ENCODE assay signal across 1 cellular context in the genomic region with DNA sequence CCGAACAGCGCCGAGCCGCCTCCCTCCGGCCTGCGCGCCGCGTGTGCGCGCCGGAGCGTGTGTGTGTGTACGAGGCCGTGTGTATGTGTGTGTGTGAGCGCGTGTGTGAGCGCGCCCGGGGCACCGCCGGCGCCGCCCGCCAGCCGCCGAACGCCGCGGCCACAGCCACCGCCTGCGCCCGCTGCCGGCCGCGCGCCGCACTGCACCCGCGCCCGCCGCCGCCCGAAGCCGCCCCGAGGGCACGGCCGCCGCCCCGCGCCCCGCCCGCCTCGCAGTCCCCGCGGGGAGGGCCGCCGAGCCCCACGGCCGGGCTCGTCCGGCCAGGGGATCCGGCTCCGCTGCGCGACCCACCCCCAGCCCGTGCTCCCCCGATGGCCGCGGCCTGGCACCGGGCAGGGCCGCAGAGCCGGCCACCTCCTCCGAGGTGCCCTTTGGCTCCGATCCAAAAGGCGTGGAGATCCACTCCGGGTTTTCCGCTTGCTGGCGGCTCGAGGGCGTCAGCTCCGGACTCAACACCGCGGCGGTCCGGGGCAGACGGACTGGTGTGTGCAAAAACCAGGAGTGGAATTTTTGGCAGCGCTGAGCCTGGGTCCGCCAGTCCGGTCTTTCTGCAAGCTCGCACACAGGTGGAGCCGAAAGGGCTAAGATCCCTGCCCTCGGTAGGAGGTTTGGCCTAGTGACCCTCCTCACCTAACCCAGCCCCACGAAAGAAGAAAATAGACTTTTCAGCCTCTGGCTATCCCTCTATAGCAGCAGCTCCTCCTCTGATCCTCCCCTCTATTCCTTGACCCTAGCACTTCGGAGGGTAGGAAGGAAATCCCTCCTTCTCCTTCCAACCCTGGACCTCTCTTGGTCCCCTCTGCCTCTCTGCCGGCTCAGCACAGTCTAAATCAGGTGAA.
TF ChIP-seq lines count a peak whose summit lies in the region.

A gene with protein sequence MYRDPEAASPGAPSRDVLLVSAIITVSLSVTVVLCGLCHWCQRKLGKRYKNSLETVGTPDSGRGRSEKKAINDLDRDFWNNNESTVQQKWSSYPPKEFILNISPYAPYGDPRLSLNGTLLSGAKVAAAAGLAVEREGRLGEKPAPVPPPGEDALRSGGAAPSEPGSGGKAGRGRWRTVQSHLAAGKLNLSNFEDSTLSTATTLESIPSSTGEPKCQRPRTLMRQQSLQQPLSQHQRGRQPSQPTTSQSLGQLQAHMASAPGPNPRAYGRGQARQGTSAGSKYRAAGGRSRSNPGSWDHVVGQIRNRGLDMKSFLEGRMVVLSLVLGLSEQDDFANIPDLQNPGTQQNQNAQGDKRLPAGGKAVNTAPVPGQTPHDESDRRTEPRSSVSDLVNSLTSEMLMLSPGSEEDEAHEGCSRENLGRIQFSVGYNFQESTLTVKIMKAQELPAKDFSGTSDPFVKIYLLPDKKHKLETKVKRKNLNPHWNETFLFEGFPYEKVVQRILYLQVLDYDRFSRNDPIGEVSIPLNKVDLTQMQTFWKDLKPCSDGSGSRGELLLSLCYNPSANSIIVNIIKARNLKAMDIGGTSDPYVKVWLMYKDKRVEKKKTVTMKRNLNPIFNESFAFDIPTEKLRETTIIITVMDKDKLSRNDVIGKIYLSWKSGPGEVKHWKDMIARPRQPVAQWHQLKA (minus strand): TSS at position 47 of the 899 bp plus-strand sequence. CDS start 256 bp downstream, outside the sequence.

TF ChIP-seq in HEK293, 187 proteins besides CTCF, POLR2A, EP300 and RAD21 (continued from another document):
- TF ChIP-seq KLF10 (tag by site-specific recombination; IDR thresholded peaks at IDR 0.05) (peak; percentile 74), IKZF3 (tag by site-specific recombination; IDR thresholded peaks at IDR 0.05) (peak; percentile 33; the same call in 1 of the 2 replicates), ZIC2 (tag by site-specific recombination; IDR thresholded peaks at IDR 0.05) (0 out of 2 replicates have a peak, but pooled peaks have one; percentile 17), ZNF155 (tag by site-specific recombination; IDR thresholded peaks at IDR 0.05) (no peak), ZNF785 (tag by site-specific recombination; IDR thresholded peaks at IDR 0.05) (no peak), ZBTB7A (tag by site-specific recombination; IDR thresholded peaks at IDR 0.05; ENCODE audit: low read depth) (0 out of 2 replicates have a peak, but pooled peaks have one; percentile 60), ZNF2 (tag by site-specific recombination; IDR thresholded peaks at IDR 0.05) (peak; percentile 33; the same call in 1 of the 2 replicates), ZNF558 (tag by site-specific recombination; IDR thresholded peaks at IDR 0.05) (no peak), GLIS1 (tag by site-specific recombination; IDR thresholded peaks at IDR 0.05) (peak; percentile 53; the same call in 1 of the 2 replicates), ZNF184 (tag by site-specific recombination; IDR thresholded peaks at IDR 0.05) (peak; percentile 89; the same call in 1 of the 2 replicates), KLF16 (tag by site-specific recombination; IDR thresholded peaks at IDR 0.05) (peak; percentile 97), BCL11B (tag by site-specific recombination; IDR thresholded peaks at IDR 0.05; ENCODE audit: low read depth) (peak; percentile 58; the same call in 1 of the 2 replicates), ZFP37 (tag by site-specific recombination; IDR thresholded peaks at IDR 0.05) (no peak), ZBTB21 (tag by site-specific recombination; IDR thresholded peaks at IDR 0.05) (0 out of 2 replicates have a peak, but pooled peaks have one; percentile 28), ZNF394 (tag by site-specific recombination; IDR thresholded peaks at IDR 0.05; ENCODE audit: borderline replicate concordance) (0 out of 2 replicates have a peak, but pooled peaks have one; percentile 47), SCRT2 (tag by site-specific recombination; IDR thresholded peaks at IDR 0.05) (peak; percentile 74), MYNN (tag by site-specific recombination; IDR thresholded peaks at IDR 0.05; ENCODE audit: borderline replicate concordance) (peak; percentile 25; the same call in 1 of the 2 replicates), ZNF660 (tag by site-specific recombination; IDR thresholded peaks at IDR 0.05) (peak; percentile 91)
- TF ChIP-seq, protein P1, sequence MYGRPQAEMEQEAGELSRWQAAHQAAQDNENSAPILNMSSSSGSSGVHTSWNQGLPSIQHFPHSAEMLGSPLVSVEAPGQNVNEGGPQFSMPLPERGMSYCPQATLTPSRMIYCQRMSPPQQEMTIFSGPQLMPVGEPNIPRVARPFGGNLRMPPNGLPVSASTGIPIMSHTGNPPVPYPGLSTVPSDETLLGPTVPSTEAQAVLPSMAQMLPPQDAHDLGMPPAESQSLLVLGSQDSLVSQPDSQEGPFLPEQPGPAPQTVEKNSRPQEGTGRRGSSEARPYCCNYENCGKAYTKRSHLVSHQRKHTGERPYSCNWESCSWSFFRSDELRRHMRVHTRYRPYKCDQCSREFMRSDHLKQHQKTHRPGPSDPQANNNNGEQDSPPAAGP (tag by site-specific recombination; IDR thresholded peaks at IDR 0.05): peak; percentile 94
- TF ChIP-seq, protein P2, sequence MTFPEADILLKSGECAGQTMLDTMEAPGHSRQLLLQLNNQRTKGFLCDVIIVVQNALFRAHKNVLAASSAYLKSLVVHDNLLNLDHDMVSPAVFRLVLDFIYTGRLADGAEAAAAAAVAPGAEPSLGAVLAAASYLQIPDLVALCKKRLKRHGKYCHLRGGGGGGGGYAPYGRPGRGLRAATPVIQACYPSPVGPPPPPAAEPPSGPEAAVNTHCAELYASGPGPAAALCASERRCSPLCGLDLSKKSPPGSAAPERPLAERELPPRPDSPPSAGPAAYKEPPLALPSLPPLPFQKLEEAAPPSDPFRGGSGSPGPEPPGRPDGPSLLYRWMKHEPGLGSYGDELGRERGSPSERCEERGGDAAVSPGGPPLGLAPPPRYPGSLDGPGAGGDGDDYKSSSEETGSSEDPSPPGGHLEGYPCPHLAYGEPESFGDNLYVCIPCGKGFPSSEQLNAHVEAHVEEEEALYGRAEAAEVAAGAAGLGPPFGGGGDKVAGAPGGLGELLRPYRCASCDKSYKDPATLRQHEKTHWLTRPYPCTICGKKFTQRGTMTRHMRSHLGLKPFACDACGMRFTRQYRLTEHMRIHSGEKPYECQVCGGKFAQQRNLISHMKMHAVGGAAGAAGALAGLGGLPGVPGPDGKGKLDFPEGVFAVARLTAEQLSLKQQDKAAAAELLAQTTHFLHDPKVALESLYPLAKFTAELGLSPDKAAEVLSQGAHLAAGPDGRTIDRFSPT (tag by site-specific recombination; IDR thresholded peaks at IDR 0.05): peak; percentile 84
- TF ChIP-seq, protein P3, sequence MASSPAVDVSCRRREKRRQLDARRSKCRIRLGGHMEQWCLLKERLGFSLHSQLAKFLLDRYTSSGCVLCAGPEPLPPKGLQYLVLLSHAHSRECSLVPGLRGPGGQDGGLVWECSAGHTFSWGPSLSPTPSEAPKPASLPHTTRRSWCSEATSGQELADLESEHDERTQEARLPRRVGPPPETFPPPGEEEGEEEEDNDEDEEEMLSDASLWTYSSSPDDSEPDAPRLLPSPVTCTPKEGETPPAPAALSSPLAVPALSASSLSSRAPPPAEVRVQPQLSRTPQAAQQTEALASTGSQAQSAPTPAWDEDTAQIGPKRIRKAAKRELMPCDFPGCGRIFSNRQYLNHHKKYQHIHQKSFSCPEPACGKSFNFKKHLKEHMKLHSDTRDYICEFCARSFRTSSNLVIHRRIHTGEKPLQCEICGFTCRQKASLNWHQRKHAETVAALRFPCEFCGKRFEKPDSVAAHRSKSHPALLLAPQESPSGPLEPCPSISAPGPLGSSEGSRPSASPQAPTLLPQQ (tag by site-specific recombination; IDR thresholded peaks at IDR 0.05): peak; percentile 53; the same call in 1 of the 2 replicates
- TF ChIP-seq, protein P4, sequence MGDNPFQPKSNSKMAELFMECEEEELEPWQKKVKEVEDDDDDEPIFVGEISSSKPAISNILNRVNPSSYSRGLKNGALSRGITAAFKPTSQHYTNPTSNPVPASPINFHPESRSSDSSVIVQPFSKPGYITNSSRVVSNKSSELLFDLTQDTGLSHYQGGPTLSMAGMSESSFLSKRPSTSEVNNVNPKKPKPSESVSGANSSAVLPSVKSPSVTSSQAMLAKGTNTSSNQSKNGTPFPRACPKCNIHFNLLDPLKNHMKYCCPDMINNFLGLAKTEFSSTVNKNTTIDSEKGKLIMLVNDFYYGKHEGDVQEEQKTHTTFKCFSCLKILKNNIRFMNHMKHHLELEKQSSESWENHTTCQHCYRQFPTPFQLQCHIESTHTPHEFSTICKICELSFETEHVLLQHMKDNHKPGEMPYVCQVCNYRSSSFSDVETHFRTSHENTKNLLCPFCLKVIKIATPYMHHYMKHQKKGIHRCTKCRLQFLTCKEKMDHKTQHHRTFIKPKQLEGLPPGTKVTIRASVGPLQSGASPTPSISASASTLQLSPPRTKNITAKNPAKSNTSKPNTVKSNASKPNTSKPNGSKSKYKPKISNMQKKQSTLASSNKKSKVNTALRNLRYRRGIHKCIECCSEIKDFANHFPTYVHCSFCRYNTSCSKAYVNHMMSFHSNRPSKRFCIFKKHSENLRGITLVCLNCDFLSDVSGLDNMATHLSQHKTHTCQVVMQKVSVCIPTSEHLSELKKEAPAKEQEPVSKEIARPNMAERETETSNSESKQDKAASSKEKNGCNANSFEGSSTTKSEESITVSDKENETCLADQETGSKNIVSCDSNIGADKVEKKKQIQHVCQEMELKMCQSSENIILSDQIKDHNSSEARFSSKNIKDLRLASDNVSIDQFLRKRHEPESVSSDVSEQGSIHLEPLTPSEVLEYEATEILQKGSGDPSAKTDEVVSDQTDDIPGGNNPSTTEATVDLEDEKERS (tag by site-specific recombination; IDR thresholded peaks at IDR 0.05): 0 out of 2 replicates have a peak, but pooled peaks have one; percentile 53
